In genomic region chrX:38870386-38870895, GRCh38 we compare ENCODE assay signal across 19 cellular contexts.
DNase-seq lines count a peak whose midpoint lies in the region; ATAC-seq and TF ChIP-seq lines count a peak whose summit lies in the region.
"Had no signal": no experiment of that assay in that cellular context is flagged by ENCODE, and none has a peak within 500 bp of the region (broad histone marks: within the 10 kb centered on the region; RNA-seq: fewer than 3 reads in every experiment).

No MANE protein-coding gene starts in this region.

- no peak overlapping the region for H4K12ac ChIP-seq in trophoblast cell (ENCODE audit: low read depth, low read length)

- H3K9me3 ChIP-seq in OCI-LY1 (ENCODE audit: low read length) = no peaks in the 10 kb centered on the region
- H3K9me3 ChIP-seq in trophoblast cell (ENCODE audit: insufficient read depth, low read depth, low read length) = no peaks in the 10 kb centered on the region
- H3K9me3 ChIP-seq: ascending aorta had no signal

- peak overlapping the region; percentile 8 for H4K8ac ChIP-seq in trophoblast cell (ENCODE audit: low read depth, low read length)

- no peaks in the 10 kb centered on the region for H3K36me3 ChIP-seq in OCI-LY1 (ENCODE audit: insufficient read depth, low read length)
- H3K36me3 ChIP-seq in trophoblast cell (ENCODE audit: control insufficient read depth in 1 of 2, insufficient read depth in 2 of 2, low read length in 2 of 2) = no peaks in the 10 kb centered on the region
- H3K36me3 ChIP-seq: ascending aorta had no signal

- no peak overlapping the region for H2AK5ac ChIP-seq in trophoblast cell (ENCODE audit: low read length)

- H3K14ac ChIP-seq in trophoblast cell (ENCODE audit: low read length) = no peak overlapping the region

- H3K4me2 ChIP-seq in OCI-LY1 (ENCODE audit: low read length) (no peak overlapping the region), trophoblast cell (ENCODE audit: low read length) (peak overlapping the region; percentile 41)

- H3K27ac ChIP-seq in OCI-LY1 (ENCODE audit: low read depth, low read length, poor library complexity, severe bottlenecking) (peak overlapping the region; percentile 12), trophoblast cell (ENCODE audit: low read depth, low read length) (peak overlapping the region; percentile 40)
- H3K27ac ChIP-seq: VCaP had no signal

- H3K9me2 ChIP-seq in OCI-LY1 (ENCODE audit: low read depth, low read length) = no peaks in the 10 kb centered on the region

- H3K79me2 ChIP-seq in OCI-LY1 (ENCODE audit: insufficient read depth, low read length) (no peaks in the 10 kb centered on the region), trophoblast cell (ENCODE audit: control insufficient read depth, insufficient read depth, low read length, poor library complexity) (no peaks in the 10 kb centered on the region)

- H4K91ac ChIP-seq in trophoblast cell (ENCODE audit: low read depth, low read length) = peak overlapping the region; percentile 47

- H3K18ac ChIP-seq in trophoblast cell (ENCODE audit: low read length) = no peak overlapping the region

- H3K4me1 ChIP-seq in OCI-LY1 (ENCODE audit: insufficient read depth, low read length, severe bottlenecking) = peaks cover 33% of the 10 kb centered on the region
- peaks cover 8 to 13% of the 10 kb centered on the region in 2 experiments for H3K4me1 ChIP-seq in trophoblast cell (ENCODE audit: control insufficient read depth in 1 of 2, insufficient read depth in 2 of 2, low read length in 2 of 2)

- peak overlapping the region; percentile 56 for H2BK5ac ChIP-seq in trophoblast cell (ENCODE audit: low read depth, low read length, poor library complexity)

- H2BK12ac ChIP-seq in trophoblast cell (ENCODE audit: low read length) = no peak overlapping the region

- H3K79me1 ChIP-seq in trophoblast cell (ENCODE audit: low read length) = peaks cover 4% of the 10 kb centered on the region

- no peak overlapping the region for H3K23ac ChIP-seq in trophoblast cell (ENCODE audit: low read length)

- ATAC-seq in GM18517 (IDR thresholded peaks at IDR 0.05; ENCODE audit: unreplicated experiment) (no peak), HG03097 (IDR thresholded peaks at IDR 0.05; ENCODE audit: low FRiP score, unreplicated experiment) (no peak), GM19395 (IDR thresholded peaks at IDR 0.05; ENCODE audit: unreplicated experiment) (no peak)
- ATAC-seq: activated CD8-positive, alpha-beta T cell treated with anti-CD3 and anti-CD28 coated beads for 36 hours; naive thymus-derived CD8-positive, alpha-beta T cell; SK-N-SH treated with all-trans-retinoic acid at 6 μM for 48 hours had no signal

- H3K4ac ChIP-seq in trophoblast cell (ENCODE audit: low read depth, low read length) = no peak overlapping the region

- H3K4me3 ChIP-seq in OCI-LY1 (ENCODE audit: low read depth, low read length, poor library complexity, severe bottlenecking) (no peak overlapping the region), fibroblast of mammary gland (ENCODE audit: control insufficient read depth, low read depth, low read length) (no peak overlapping the region), trophoblast cell (ENCODE audit: low read depth, low read length) (no peak overlapping the region)
- H3K4me3 ChIP-seq: ascending aorta, coronary artery had no signal

- no peaks in the 10 kb centered on the region for H4K20me1 ChIP-seq in OCI-LY1 (ENCODE audit: insufficient read depth, low read length)

- peak; percentile 77 for DNase-seq in ELF-1 (ENCODE audit: low read depth, low spot score)
- peak; percentile 37 for DNase-seq in fibroblast of mammary gland (ENCODE audit: low read depth)
- DNase-seq in trophoblast cell = peak; percentile 68 to 71
- no peak for DNase-seq in DMS79 (lab: John Stamatoyannopoulos, UW)
- DNase-seq: activated CD8-positive, alpha-beta T cell treated with anti-CD3 and anti-CD28 coated beads for 36 hours; DMS 273 treated with DMSO at 0.1 percent for 48 hours; HCEC 1CT; naive thymus-derived CD8-positive, alpha-beta T cell; NCI-H1436 treated with DMSO at 0.1 percent for 48 hours; stimulated activated CD4-positive, alpha-beta T cell treated with anti-CD3 and anti-CD28 coated beads, Interleukin-2, amount 100 ng/mL, for 48 hours; stimulated activated CD8-positive, alpha-beta memory T cell treated with anti-CD3 and anti-CD28 coated beads, Interleukin-4, amount 100 ng/mL, for 48 hours had no signal

- no peaks in the 10 kb centered on the region for H3K27me3 ChIP-seq in OCI-LY1 (ENCODE audit: insufficient read depth, low read length)
- no peaks in the 10 kb centered on the region for H3K27me3 ChIP-seq in trophoblast cell (ENCODE audit: insufficient read depth, low read length)
- H3K27me3 ChIP-seq: ascending aorta had no signal

- no CpG with 5 or more reads among the region's 6 CpGs for WGBS in trophoblast cell (ENCODE audit: extremely low coverage, insufficient coverage, insufficient read length)

- H2BK120ac ChIP-seq in trophoblast cell (ENCODE audit: insufficient read depth, low read length, poor library complexity) = peak overlapping the region; percentile 43

- TF ChIP-seq CTCF in OCI-LY1 (IDR thresholded peaks at IDR 0.05; ENCODE audit: low read length) (no peak), fibroblast of mammary gland (conservative IDR thresholded peaks at IDR 0.05; ENCODE audit: control insufficient read depth, insufficient read depth, low read depth, low read length) (no peak)

- no peak overlapping the region for H3K9ac ChIP-seq in OCI-LY1 (ENCODE audit: low read length)
- no peak overlapping the region for H3K9ac ChIP-seq in trophoblast cell (ENCODE audit: low read length)

- no peak overlapping the region for H2AFZ ChIP-seq in OCI-LY1 (ENCODE audit: low read length)
- no peak overlapping the region for H2AFZ ChIP-seq in trophoblast cell (ENCODE audit: insufficient read depth, low read length, poor library complexity)

- H3F3A ChIP-seq in OCI-LY1 (ENCODE audit: insufficient read depth, low read length) = no peaks in the 10 kb centered on the region
